In the genomic region with DNA sequence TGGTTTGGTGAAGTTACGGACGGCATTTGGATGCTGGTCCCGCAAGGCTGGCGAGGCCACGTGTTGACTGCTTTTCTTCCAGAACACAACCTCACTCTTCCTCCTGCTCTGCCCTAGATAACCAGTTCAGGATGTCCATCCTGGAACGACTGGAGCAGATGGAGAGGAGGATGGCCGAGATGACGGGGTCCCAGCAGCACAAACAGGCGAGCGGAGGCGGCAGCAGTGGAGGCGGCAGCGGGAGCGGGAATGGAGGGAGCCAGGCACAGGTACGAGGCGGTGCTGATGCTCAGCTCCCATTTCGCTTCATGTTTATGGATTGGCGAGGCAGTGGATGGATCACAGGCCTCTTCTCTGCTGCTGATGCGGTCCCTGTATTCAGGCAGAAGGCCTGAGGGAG, we compare ENCODE assay signal across 27 cellular contexts.
"Had no signal": no experiment of that assay in that cellular context is flagged by ENCODE, and none has a peak within 500 bp of the region (broad histone marks: within the 10 kb centered on the region; RNA-seq: fewer than 3 reads in every experiment).

No MANE protein-coding gene starts in this region.

- H3K9me3 ChIP-seq: body of pancreas, colonic mucosa, heart left ventricle had no signal

- H3K36me3 ChIP-seq: colonic mucosa had no signal

- H3K4me3 Mint-ChIP-seq: activated CD4-positive, alpha-beta memory T cell treated with anti-CD3 and anti-CD28 coated beads, Interleukin-2, amount 10 ng/mL, durations not matched to agents 7 days and 5 days; activated CD4-positive, alpha-beta T cell treated with anti-CD3 and anti-CD28 coated beads, Interleukin-2, amount 10 ng/mL, durations not matched to agents 7 days and 5 days; activated naive CD8-positive, alpha-beta T cell; activated T-cell treated with anti-CD3 and anti-CD28 coated beads, Interleukin-2, amount 50 U/mL, for 24 hours; activated T-cell treated with anti-CD3 and anti-CD28 coated beads, Interleukin-2, amount 50 U/mL, for 72 hours; endodermal cell; WTC11 had no signal

- H3K9me3 Mint-ChIP-seq: activated CD4-positive, alpha-beta memory T cell treated with anti-CD3 and anti-CD28 coated beads, Interleukin-2, amount 10 ng/mL, durations not matched to agents 7 days and 5 days; activated CD4-positive, alpha-beta T cell treated with anti-CD3 and anti-CD28 coated beads, Interleukin-2, amount 10 ng/mL, durations not matched to agents 7 days and 5 days; activated T-cell treated with anti-CD3 and anti-CD28 coated beads, Interleukin-2, amount 50 U/mL, for 24 hours; activated T-cell treated with anti-CD3 and anti-CD28 coated beads, Interleukin-2, amount 50 U/mL, for 72 hours; endodermal cell; WTC11 had no signal

- H3K4me1 Mint-ChIP-seq: activated CD4-positive, alpha-beta memory T cell treated with anti-CD3 and anti-CD28 coated beads, Interleukin-2, amount 10 ng/mL, durations not matched to agents 7 days and 5 days; activated CD4-positive, alpha-beta T cell treated with anti-CD3 and anti-CD28 coated beads, Interleukin-2, amount 10 ng/mL, durations not matched to agents 7 days and 5 days; endodermal cell had no signal

- H3K27ac ChIP-seq: body of pancreas, colonic mucosa, heart left ventricle, VCaP had no signal

- DNase-seq: activated CD4-positive, alpha-beta memory T cell treated with anti-CD3 and anti-CD28 coated beads, Interleukin-2, amount 10 ng/mL, durations not matched to agents 7 days and 5 days; activated CD4-positive, alpha-beta T cell treated with anti-CD3 and anti-CD28 coated beads for 1 hour; activated CD4-positive, alpha-beta T cell treated with anti-CD3 and anti-CD28 coated beads for 4 hours; activated CD4-positive, alpha-beta T cell treated with anti-CD3 and anti-CD28 coated beads, Interleukin-2, amount 10 ng/mL, durations not matched to agents 7 days and 5 days; activated CD4-positive, alpha-beta T cell treated with anti-CD3 and anti-CD28 coated beads, Interleukin-2, amount 50 U/mL, for 4 hours; activated CD8-positive, alpha-beta memory T cell treated with anti-CD3 and anti-CD28 coated beads, Interleukin-2, amount 50 U/mL, for 48 hours; activated gamma-delta T cell treated with Interleukin-2 at 50 U/mL for 16 hours; activated naive CD4-positive, alpha-beta T cell treated with anti-CD3 and anti-CD28 coated beads, Interleukin-2, amount 50 U/mL, for 16 hours; activated naive CD4-positive, alpha-beta T cell treated with Interleukin-2 at 50 U/mL for 16 hours; activated T-cell treated with anti-CD3 and anti-CD28 coated beads for 4 hours; activated T-cell treated with anti-CD3 and anti-CD28 coated beads, Interleukin-2, amount 50 U/mL, for 24 hours; activated T-cell treated with anti-CD3 and anti-CD28 coated beads, Interleukin-2, amount 50 U/mL, for 72 hours; amniotic stem cell; aorta; body of pancreas; central memory CD4-positive, alpha-beta T cell; cerebellar nuclear complex; colonic mucosa; effector memory CD4-positive, alpha-beta T cell; endodermal cell; foreskin fibroblast; heart left ventricle; T-helper 2 cell had no signal

- H3K4me1 ChIP-seq: body of pancreas, colonic mucosa had no signal

- ATAC-seq: activated T-cell treated with anti-CD3 and anti-CD28 coated beads, Interleukin-2, amount 50 U/mL, for 72 hours; body of pancreas; esophagus mucosa; heart left ventricle; WTC11 had no signal

- H3K27ac Mint-ChIP-seq: activated CD4-positive, alpha-beta memory T cell treated with anti-CD3 and anti-CD28 coated beads, Interleukin-2, amount 10 ng/mL, durations not matched to agents 7 days and 5 days; activated CD4-positive, alpha-beta T cell treated with anti-CD3 and anti-CD28 coated beads, Interleukin-2, amount 10 ng/mL, durations not matched to agents 7 days and 5 days; activated naive CD8-positive, alpha-beta T cell; activated T-cell treated with anti-CD3 and anti-CD28 coated beads, Interleukin-2, amount 50 U/mL, for 24 hours; activated T-cell treated with anti-CD3 and anti-CD28 coated beads, Interleukin-2, amount 50 U/mL, for 72 hours; endodermal cell; WTC11 had no signal

- H3K36me3 Mint-ChIP-seq: activated naive CD8-positive, alpha-beta T cell had no signal

- H3K27me3 ChIP-seq: body of pancreas, colonic mucosa, heart left ventricle had no signal

- H3K4me3 ChIP-seq: body of pancreas, colonic mucosa, heart left ventricle had no signal
